In the genomic region with DNA sequence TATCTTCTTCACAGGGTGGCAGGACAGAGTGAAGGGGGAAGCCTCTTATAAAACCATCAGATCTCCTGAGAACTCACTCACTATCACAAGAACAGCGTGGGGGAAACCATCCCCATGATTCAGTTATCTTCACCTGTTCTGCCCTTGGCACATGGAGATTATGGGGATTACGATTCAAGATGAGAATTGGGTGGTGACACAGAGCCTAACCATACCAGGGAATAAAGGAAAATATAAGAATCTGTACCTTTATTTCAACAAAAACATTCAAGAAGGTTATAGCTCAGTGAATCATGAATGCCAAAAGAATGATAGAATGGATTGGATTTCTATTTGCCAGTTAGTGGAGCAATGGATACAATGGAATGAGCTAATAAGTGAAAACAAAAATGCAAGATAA, we compare ENCODE assay signal across 29 cellular contexts.
"Had no signal": no experiment of that assay in that cellular context is flagged by ENCODE, and none has a peak within 500 bp of the region (broad histone marks: within the 10 kb centered on the region; RNA-seq: fewer than 3 reads in every experiment).

No MANE protein-coding gene starts in this region.

- H3K27ac ChIP-seq: epithelial cell of prostate, hepatocyte, left lung, ovary, prostate gland, right atrium auricular region, testis, uterus had no signal

- H3K27me3 Mint-ChIP-seq: activated B cell treated with CpG ODN at 0.5 μM for 24 hours; activated CD4-positive, alpha-beta T cell treated with anti-CD3 and anti-CD28 coated beads for 36 hours; activated naive CD8-positive, alpha-beta T cell treated with anti-CD3 and anti-CD28 coated beads, Interleukin-2, amount 10 ng/mL, durations not matched to agents 7 days and 5 days; activated T-cell treated with anti-CD3 and anti-CD28 coated beads, Interleukin-2, amount 50 U/mL, for 24 hours; stimulated activated memory B cell treated with anti-CD40 and anti-IgM and Interleukin-4, amounts not matched to agents 10 μg/mL and 1 μg/mL and 100 μg/mL, for 72 hours had no signal

- H3K36me3 ChIP-seq: left lung, ovary, prostate gland, right atrium auricular region, uterus had no signal

- H3K4me1 Mint-ChIP-seq: activated B cell treated with CpG ODN at 0.5 μM for 24 hours; immature natural killer cell; natural killer cell; stimulated activated memory B cell treated with anti-CD40 and anti-IgM and Interleukin-4, amounts not matched to agents 10 μg/mL and 1 μg/mL and 100 μg/mL, for 72 hours had no signal

- H3K4me3 ChIP-seq: hepatocyte, left lung, lung, ovary, prostate gland, right atrium auricular region, smooth muscle cell, testis, uterus had no signal

- H3K9me3 Mint-ChIP-seq: activated B cell treated with CpG ODN at 0.5 μM for 24 hours; activated naive CD4-positive, alpha-beta T cell treated with anti-CD3 and anti-CD28 coated beads for 36 hours; activated T-cell treated with anti-CD3 and anti-CD28 coated beads, Interleukin-2, amount 50 U/mL, for 24 hours; stimulated activated memory B cell treated with anti-CD40 and anti-IgM and Interleukin-4, amounts not matched to agents 10 μg/mL and 1 μg/mL and 100 μg/mL, for 72 hours; T-helper 1 cell treated with Interleukin-12 subunit alpha and Interleukin-12 subunit beta and Interleukin-4 antibody, amounts not matched to agents 30 μg/mL and 1 μg/mL, for 36 hours had no signal

- DNase-seq: activated B cell treated with CpG ODN at 0.5 μM for 24 hours; activated CD4-positive, alpha-beta T cell treated with anti-CD3 and anti-CD28 coated beads for 36 hours; activated CD4-positive, alpha-beta T cell treated with anti-CD3 and anti-CD28 coated beads, Interleukin-2, amount 50 U/mL, for 4 hours; activated CD8-positive, alpha-beta memory T cell treated with anti-CD3 and anti-CD28 coated beads for 24 hours; activated CD8-positive, alpha-beta memory T cell treated with anti-CD3 and anti-CD28 coated beads, Interleukin-2, amount 50 U/mL, for 4 hours; activated effector memory CD4-positive, alpha-beta T cell treated with Interleukin-2 at 50 U/mL for 16 hours; activated naive CD4-positive, alpha-beta T cell treated with anti-CD3 and anti-CD28 coated beads for 36 hours; activated naive CD8-positive, alpha-beta T cell treated with anti-CD3 and anti-CD28 coated beads, Interleukin-2, amount 10 ng/mL, durations not matched to agents 7 days and 5 days; activated T-cell treated with anti-CD3 and anti-CD28 coated beads, Interleukin-2, amount 50 U/mL, for 24 hours; amniotic stem cell; foreskin melanocyte; immature natural killer cell; kidney glomerular epithelial cell; left lung; natural killer cell; ovary; stimulated activated CD4-positive, alpha-beta T cell treated with anti-CD3 and anti-CD28 coated beads, Interleukin-15, amount 100 ng/mL, for 24 hours; testis; trophoblast cell; uterus had no signal

- H3K4me1 ChIP-seq: left lung, prostate gland, right atrium auricular region, testis, uterus had no signal

- H3K9me3 ChIP-seq: left lung, ovary, prostate gland, right atrium auricular region, testis, uterus had no signal

- H3K27ac Mint-ChIP-seq: activated B cell treated with CpG ODN at 0.5 μM for 24 hours; activated CD4-positive, alpha-beta T cell treated with anti-CD3 and anti-CD28 coated beads for 36 hours; activated naive CD4-positive, alpha-beta T cell treated with anti-CD3 and anti-CD28 coated beads for 36 hours; activated naive CD8-positive, alpha-beta T cell treated with anti-CD3 and anti-CD28 coated beads, Interleukin-2, amount 10 ng/mL, durations not matched to agents 7 days and 5 days; activated T-cell treated with anti-CD3 and anti-CD28 coated beads, Interleukin-2, amount 50 U/mL, for 24 hours; immature natural killer cell; mesothelial cell of epicardium; natural killer cell; stimulated activated memory B cell treated with anti-CD40 and anti-IgM and Interleukin-4, amounts not matched to agents 10 μg/mL and 1 μg/mL and 100 μg/mL, for 72 hours; T-helper 1 cell treated with Interleukin-12 subunit alpha and Interleukin-12 subunit beta and Interleukin-4 antibody, amounts not matched to agents 30 μg/mL and 1 μg/mL, for 36 hours had no signal

- H3K27me3 ChIP-seq: hepatocyte, left lung, ovary, right atrium auricular region, testis, uterus had no signal

- H3K36me3 Mint-ChIP-seq: immature natural killer cell; natural killer cell; stimulated activated memory B cell treated with anti-CD40 and anti-IgM and Interleukin-4, amounts not matched to agents 10 μg/mL and 1 μg/mL and 100 μg/mL, for 72 hours had no signal

- H2AFZ ChIP-seq: hepatocyte had no signal

- H3K4me2 ChIP-seq: hepatocyte, smooth muscle cell had no signal

- ATAC-seq: activated CD4-positive, alpha-beta T cell treated with anti-CD3 and anti-CD28 coated beads for 36 hours; left lung; natural killer cell; stimulated activated memory B cell treated with anti-CD40 and anti-IgM and Interleukin-4, amounts not matched to agents 10 μg/mL and 1 μg/mL and 100 μg/mL, for 72 hours had no signal

- H3K4me3 Mint-ChIP-seq: activated B cell treated with CpG ODN at 0.5 μM for 24 hours; activated CD4-positive, alpha-beta T cell treated with anti-CD3 and anti-CD28 coated beads for 36 hours; activated naive CD4-positive, alpha-beta T cell treated with anti-CD3 and anti-CD28 coated beads for 36 hours; activated naive CD8-positive, alpha-beta T cell treated with anti-CD3 and anti-CD28 coated beads, Interleukin-2, amount 10 ng/mL, durations not matched to agents 7 days and 5 days; activated T-cell treated with anti-CD3 and anti-CD28 coated beads, Interleukin-2, amount 50 U/mL, for 24 hours; immature natural killer cell; mesothelial cell of epicardium; natural killer cell; stimulated activated memory B cell treated with anti-CD40 and anti-IgM and Interleukin-4, amounts not matched to agents 10 μg/mL and 1 μg/mL and 100 μg/mL, for 72 hours; T-helper 1 cell treated with Interleukin-12 subunit alpha and Interleukin-12 subunit beta and Interleukin-4 antibody, amounts not matched to agents 30 μg/mL and 1 μg/mL, for 36 hours had no signal
